ENCODE assay signal across 1 cellular context in the genomic region with DNA sequence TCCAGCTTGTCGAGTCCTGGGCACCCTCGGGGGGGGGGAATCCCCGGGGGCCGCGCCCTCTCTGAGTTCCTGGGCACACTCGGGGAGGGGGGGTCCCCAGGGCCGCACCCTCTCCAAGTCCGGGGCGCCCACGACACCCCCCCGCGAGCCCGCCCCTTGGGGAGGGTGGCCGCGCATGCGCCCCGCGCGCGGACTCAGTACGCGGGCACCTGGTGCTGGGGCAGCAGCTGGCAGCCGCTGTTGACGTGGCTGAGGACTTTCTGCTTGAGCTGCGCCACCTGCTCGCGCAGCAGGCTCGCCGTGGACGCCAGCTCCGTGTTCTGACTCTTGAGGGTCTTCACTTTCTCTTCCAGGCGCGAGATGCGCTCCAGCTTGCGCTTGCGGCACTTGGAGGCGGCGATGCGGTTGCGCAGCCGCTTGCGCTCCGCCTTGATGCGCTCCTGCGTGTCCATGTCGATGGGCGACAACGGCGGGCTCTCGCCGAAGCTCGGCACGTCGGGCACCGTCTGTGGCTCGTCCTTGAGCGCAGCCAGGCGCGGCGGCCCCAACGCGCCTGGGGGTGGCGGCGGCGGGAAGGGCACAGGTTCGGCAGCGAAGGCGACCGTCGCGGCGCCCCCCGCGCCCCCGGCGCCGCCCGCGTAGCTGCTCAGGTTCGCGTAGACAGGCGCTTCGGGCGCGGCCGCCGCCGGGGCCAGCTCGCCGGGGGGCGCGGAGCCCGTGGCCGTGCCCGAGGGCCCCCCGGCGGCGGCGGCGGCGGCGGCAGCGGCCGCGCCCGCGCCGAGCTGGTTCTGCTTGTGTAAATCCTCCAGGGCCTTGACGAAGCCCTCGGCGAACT.
TF ChIP-seq lines count a peak whose summit lies in the region.

No MANE protein-coding gene starts in this region.

TF ChIP-seq in K562, 482 proteins besides CTCF, POLR2A, EP300 and RAD21 (continued from another document and continues in another):
- TF ChIP-seq CTCFL (IDR thresholded peaks at IDR 0.05; ENCODE audit: borderline replicate concordance, insufficient read depth, low read depth, low read length, poor library complexity, severe bottlenecking) (no peak), ZNF263 (CRISPR knock-in tag; IDR thresholded peaks at IDR 0.05; ENCODE audit: borderline replicate concordance) (peak; percentile 72; the same call in 1 of the 2 replicates), SMARCA5 (IDR thresholded peaks at IDR 0.05) (no peak), ZNF354B (CRISPR knock-in tag; IDR thresholded peaks at IDR 0.05) (no peak), ZNF764 (CRISPR knock-in tag; IDR thresholded peaks at IDR 0.05; ENCODE audit: low read depth) (no peak), PCBP1 (IDR thresholded peaks at IDR 0.05; ENCODE audit: low read depth, low read length, poor library complexity, severe bottlenecking) (peak; percentile 91), ZNF324 (CRISPR knock-in tag; IDR thresholded peaks at IDR 0.05) (0 out of 2 replicates have a peak, but pooled peaks have one; percentile 17), CTBP1 (IDR thresholded peaks at IDR 0.05; ENCODE audit: borderline replicate concordance) (peak; percentile 89), ZBTB9 (CRISPR knock-in tag; IDR thresholded peaks at IDR 0.05) (0 out of 2 replicates have a peak, but pooled peaks have one; percentile 21), OTX1 (CRISPR knock-in tag; IDR thresholded peaks at IDR 0.05) (no peak), ZFP36 (IDR thresholded peaks at IDR 0.05; ENCODE audit: low read depth, low read length, partially characterized antibody) (no peak), RFX1 (IDR thresholded peaks at IDR 0.05) (no peak), RFX7 (CRISPR knock-in tag; IDR thresholded peaks at IDR 0.05) (no peak), DIDO1 (tag; IDR thresholded peaks at IDR 0.05; ENCODE audit: low read depth) (no peak), CBFA2T3 (IDR thresholded peaks at IDR 0.05) (no peak), FOXJ2 (tag; IDR thresholded peaks at IDR 0.05) (no peak), ZNF449 (CRISPR knock-in tag; IDR thresholded peaks at IDR 0.05) (no peak), EGR1 (conservative IDR thresholded peaks at IDR 0.05) (no peak; the same call in 1 of the 2 replicates), CSDE1 (IDR thresholded peaks at IDR 0.05) (no peak), RB1 (IDR thresholded peaks at IDR 0.05; ENCODE audit: low read depth) (peak; percentile 28), BHLHE40 (IDR thresholded peaks at IDR 0.05; ENCODE audit: low read length) (no peak), ZC3H4 (CRISPR knock-in tag; IDR thresholded peaks at IDR 0.05; ENCODE audit: borderline replicate concordance) (peak; percentile 98; the same call in 1 of the 2 replicates), TAF1 (IDR thresholded peaks at IDR 0.05; ENCODE audit: control insufficient read depth, extremely low read depth, insufficient read depth, low read length, severe bottlenecking) (peak; percentile 58), SIX5 (IDR thresholded peaks at IDR 0.05; ENCODE audit: borderline replicate concordance in 1 of 2, insufficient read depth in 1 of 2, low read depth in 1 of 2, low read length in 2 of 2) (no peak), BACH1 (tag; IDR thresholded peaks at IDR 0.05) (no peak), EHMT2 (IDR thresholded peaks at IDR 0.05) (no peak), HDGF (IDR thresholded peaks at IDR 0.05) (0 out of 2 replicates have a peak, but pooled peaks have one; percentile 23), ETV6 (IDR thresholded peaks at IDR 0.05; ENCODE audit: borderline replicate concordance in 1 of 2, low read depth in 2 of 2, low read length in 1 of 2) (no peak), ETV6 (CRISPR knock-in tag; IDR thresholded peaks at IDR 0.05; ENCODE audit: borderline replicate concordance) (0 out of 2 replicates have a peak, but pooled peaks have one; percentile 6), ZNF583 (CRISPR knock-in tag; IDR thresholded peaks at IDR 0.05) (no peak), SMAD3 (CRISPR knock-in tag; conservative IDR thresholded peaks at IDR 0.05) (no peak), VEZF1 (CRISPR knock-in tag; IDR thresholded peaks at IDR 0.05) (peak; percentile 88)
- TF ChIP-seq, protein P1, sequence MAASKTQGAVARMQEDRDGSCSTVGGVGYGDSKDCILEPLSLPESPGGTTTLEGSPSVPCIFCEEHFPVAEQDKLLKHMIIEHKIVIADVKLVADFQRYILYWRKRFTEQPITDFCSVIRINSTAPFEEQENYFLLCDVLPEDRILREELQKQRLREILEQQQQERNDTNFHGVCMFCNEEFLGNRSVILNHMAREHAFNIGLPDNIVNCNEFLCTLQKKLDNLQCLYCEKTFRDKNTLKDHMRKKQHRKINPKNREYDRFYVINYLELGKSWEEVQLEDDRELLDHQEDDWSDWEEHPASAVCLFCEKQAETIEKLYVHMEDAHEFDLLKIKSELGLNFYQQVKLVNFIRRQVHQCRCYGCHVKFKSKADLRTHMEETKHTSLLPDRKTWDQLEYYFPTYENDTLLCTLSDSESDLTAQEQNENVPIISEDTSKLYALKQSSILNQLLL (CRISPR knock-in tag; IDR thresholded peaks at IDR 0.05; ENCODE audit: borderline replicate concordance) = no peak
- TF ChIP-seq, protein P2, sequence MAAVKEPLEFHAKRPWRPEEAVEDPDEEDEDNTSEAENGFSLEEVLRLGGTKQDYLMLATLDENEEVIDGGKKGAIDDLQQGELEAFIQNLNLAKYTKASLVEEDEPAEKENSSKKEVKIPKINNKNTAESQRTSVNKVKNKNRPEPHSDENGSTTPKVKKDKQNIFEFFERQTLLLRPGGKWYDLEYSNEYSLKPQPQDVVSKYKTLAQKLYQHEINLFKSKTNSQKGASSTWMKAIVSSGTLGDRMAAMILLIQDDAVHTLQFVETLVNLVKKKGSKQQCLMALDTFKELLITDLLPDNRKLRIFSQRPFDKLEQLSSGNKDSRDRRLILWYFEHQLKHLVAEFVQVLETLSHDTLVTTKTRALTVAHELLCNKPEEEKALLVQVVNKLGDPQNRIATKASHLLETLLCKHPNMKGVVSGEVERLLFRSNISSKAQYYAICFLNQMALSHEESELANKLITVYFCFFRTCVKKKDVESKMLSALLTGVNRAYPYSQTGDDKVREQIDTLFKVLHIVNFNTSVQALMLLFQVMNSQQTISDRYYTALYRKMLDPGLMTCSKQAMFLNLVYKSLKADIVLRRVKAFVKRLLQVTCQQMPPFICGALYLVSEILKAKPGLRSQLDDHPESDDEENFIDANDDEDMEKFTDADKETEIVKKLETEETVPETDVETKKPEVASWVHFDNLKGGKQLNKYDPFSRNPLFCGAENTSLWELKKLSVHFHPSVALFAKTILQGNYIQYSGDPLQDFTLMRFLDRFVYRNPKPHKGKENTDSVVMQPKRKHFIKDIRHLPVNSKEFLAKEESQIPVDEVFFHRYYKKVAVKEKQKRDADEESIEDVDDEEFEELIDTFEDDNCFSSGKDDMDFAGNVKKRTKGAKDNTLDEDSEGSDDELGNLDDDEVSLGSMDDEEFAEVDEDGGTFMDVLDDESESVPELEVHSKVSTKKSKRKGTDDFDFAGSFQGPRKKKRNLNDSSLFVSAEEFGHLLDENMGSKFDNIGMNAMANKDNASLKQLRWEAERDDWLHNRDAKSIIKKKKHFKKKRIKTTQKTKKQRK (IDR thresholded peaks at IDR 0.05; ENCODE audit: borderline replicate concordance, low read depth, low read length) = no peak
- TF ChIP-seq, protein P3, sequence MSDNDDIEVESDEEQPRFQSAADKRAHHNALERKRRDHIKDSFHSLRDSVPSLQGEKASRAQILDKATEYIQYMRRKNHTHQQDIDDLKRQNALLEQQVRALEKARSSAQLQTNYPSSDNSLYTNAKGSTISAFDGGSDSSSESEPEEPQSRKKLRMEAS (CRISPR knock-in tag; IDR thresholded peaks at IDR 0.05) = 0 out of 2 replicates have a peak, but pooled peaks have one; percentile 37
